In the genomic region with DNA sequence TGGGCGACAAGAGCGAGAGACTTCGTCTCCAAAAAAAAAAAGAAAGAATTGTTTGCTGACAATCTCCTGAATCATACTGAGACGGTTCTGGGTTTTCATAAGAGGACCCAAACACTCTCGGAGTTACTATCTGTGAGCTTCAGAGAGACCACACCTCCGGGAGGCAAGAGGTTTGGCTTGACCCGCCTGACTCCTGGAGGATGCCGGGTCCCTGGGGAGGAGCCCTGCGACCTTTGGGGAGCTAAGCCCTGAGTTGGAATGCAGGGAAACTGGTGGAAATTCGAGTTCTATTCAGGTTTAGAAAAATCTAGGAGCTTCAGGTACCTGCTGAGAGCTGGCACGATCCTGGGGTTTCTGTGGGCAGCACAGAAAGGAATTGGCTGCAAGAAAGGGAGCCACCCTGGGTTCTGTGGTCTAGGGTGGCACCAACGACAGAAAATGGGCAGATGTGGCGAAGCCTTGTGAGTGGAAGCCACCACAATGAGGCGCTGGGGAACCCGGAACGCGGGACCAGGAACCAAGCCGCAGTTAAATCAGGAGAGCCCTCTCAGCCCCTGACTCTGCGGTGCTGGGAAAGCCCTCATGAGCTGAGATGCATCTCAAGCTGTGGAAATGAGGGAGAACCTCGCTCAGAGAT, we compare ENCODE assay signal across 8 cellular contexts. TPM values are rescaled to one million over a fixed set of nuclear protein-coding genes. Genes with fewer than 3 reads are reported as not detected.
A peak's percentile ranks its signal among the peaks of the same experiment; 100 is the strongest.
DNase-seq lines count a peak whose midpoint lies in the region; ATAC-seq and TF ChIP-seq lines count a peak whose summit lies in the region.
"Had no signal": no experiment of that assay in that cellular context is flagged by ENCODE, and none has a peak within 500 bp of the region (broad histone marks: within the 10 kb centered on the region; RNA-seq: fewer than 3 reads in every experiment).

No MANE protein-coding gene starts in this region.

- H4K20me1 ChIP-seq in MM.1S (ENCODE audit: insufficient read depth, low read length): no peaks in the 10 kb centered on the region

- H3K36me3 ChIP-seq in GM06990 (ENCODE audit: control insufficient read depth, insufficient read depth, low read length) (no peaks in the 10 kb centered on the region), MM.1S (replicated peaks; ENCODE audit: insufficient read depth, low read length) (no peaks in the 10 kb centered on the region)
- H3K36me3 ChIP-seq: stomach had no signal

- no peak overlapping the region for H3K27ac Mint-ChIP-seq in activated T-cell treated with anti-CD3 and anti-CD28 coated beads, Interleukin-2, amount 50 U/mL, for 24 hours
- peak overlapping the region in 1 of 6 donors; percentile 32 for H3K27ac Mint-ChIP-seq in naive B cell

- H3K79me2 ChIP-seq in MM.1S (ENCODE audit: low read length): no peaks in the 10 kb centered on the region

- H3K4me1 Mint-ChIP-seq in activated T-cell treated with anti-CD3 and anti-CD28 coated beads, Interleukin-2, amount 50 U/mL, for 24 hours (ENCODE audit: low read depth): peaks cover 15% of the 10 kb centered on the region
- H3K4me1 Mint-ChIP-seq in naive B cell: peaks cover 9 to 18% (median 10%) of the 10 kb centered on the region in 3 donors

- TF ChIP-seq CTCF in GM06990 (IDR thresholded peaks at IDR 0.05; ENCODE audit: insufficient read depth, low read length, poor library complexity, severe bottlenecking) (no peak), MM.1S (IDR thresholded peaks at IDR 0.05; ENCODE audit: low read length) (peak; percentile 22; the same call in 1 of the 2 replicates)

- H3K4me3 ChIP-seq in GM06990 (replicated peaks; ENCODE audit: low read depth, low read length) (peak overlapping the region; percentile 16; the same call in 1 of the 2 replicates), MM.1S (ENCODE audit: low read length) (peak overlapping the region; percentile 49)

- no peaks in the 10 kb centered on the region for H3F3A ChIP-seq in MM.1S (ENCODE audit: insufficient read depth, low read length)

- H2AFZ ChIP-seq in MM.1S (ENCODE audit: low read length): peak overlapping the region; percentile 85

- no peaks in the 10 kb centered on the region for H3K9me3 Mint-ChIP-seq in activated T-cell treated with anti-CD3 and anti-CD28 coated beads, Interleukin-2, amount 50 U/mL, for 24 hours
- H3K9me3 Mint-ChIP-seq in naive B cell: no peaks in the 10 kb centered on the region

- no peaks in the 10 kb centered on the region for H3K36me3 Mint-ChIP-seq in activated T-cell treated with anti-CD3 and anti-CD28 coated beads, Interleukin-2, amount 50 U/mL, for 24 hours (ENCODE audit: low read depth)
- H3K36me3 Mint-ChIP-seq in naive B cell: no peaks in the 10 kb centered on the region

- peaks cover 34% of the 10 kb centered on the region for H3K27me3 Mint-ChIP-seq in activated T-cell treated with anti-CD3 and anti-CD28 coated beads, Interleukin-2, amount 50 U/mL, for 24 hours
- H3K27me3 Mint-ChIP-seq in naive B cell: peaks cover 15 to 29% (median 20%) of the 10 kb centered on the region in 3 donors

- peak overlapping the region; percentile 79 for H3K4me3 Mint-ChIP-seq in activated T-cell treated with anti-CD3 and anti-CD28 coated beads, Interleukin-2, amount 50 U/mL, for 24 hours
- H3K4me3 Mint-ChIP-seq in naive B cell: peak overlapping the region in 5 of 8 donors; percentile 19 to 67 (median 49)

- H3K27me3 ChIP-seq in GM06990 (replicated peaks; ENCODE audit: control insufficient read depth, insufficient read depth, low read length): no peaks in the 10 kb centered on the region
- no peaks in the 10 kb centered on the region for H3K27me3 ChIP-seq in MM.1S (replicated peaks; ENCODE audit: insufficient read depth, low read length)

- H3K4me1 ChIP-seq in MM.1S (ENCODE audit: low read length): peaks cover 15% of the 10 kb centered on the region

- H3K9me3 ChIP-seq in MM.1S (replicated peaks; ENCODE audit: insufficient read depth, low read length): no peaks in the 10 kb centered on the region
- H3K9me3 ChIP-seq: stomach had no signal

- no peak overlapping the region for H3K27ac ChIP-seq in MM.1S (ENCODE audit: low read length)
- H3K27ac ChIP-seq: stomach had no signal

- ATAC-seq in naive B cell (ENCODE audit: low read depth in 2 of 2) (no peak), HG03354 (IDR thresholded peaks at IDR 0.05; ENCODE audit: poor library complexity, severe bottlenecking, unreplicated experiment) (no peak), GM21447 (IDR thresholded peaks at IDR 0.05; ENCODE audit: unreplicated experiment) (no peak), GM21529 (IDR thresholded peaks at IDR 0.05; ENCODE audit: unreplicated experiment) (no peak)

- H3K9ac ChIP-seq in MM.1S (ENCODE audit: low read length): no peak overlapping the region; the same call in 1 of the 2 replicates

- H3K9me2 ChIP-seq in MM.1S (replicated peaks; ENCODE audit: insufficient read depth, low read length): no peaks in the 10 kb centered on the region

- DNase-seq in GM06990 (ENCODE audit: extremely low read depth, insufficient read length) (no peak), MM.1S (peak; percentile 24), naive B cell (no peak)
- DNase-seq in activated T-cell treated with anti-CD3 and anti-CD28 coated beads, Interleukin-2, amount 50 U/mL, for 24 hours: no peak

- H3K4me2 ChIP-seq in MM.1S (ENCODE audit: low read depth, low read length): peak overlapping the region; percentile 72

RNA-seq across cellular contexts. Expression of gene GATAD1, which starts 21.9 kb away (rescaled TPM):
- 10 to 100 TPM; 13.7 to 21.6 (median 15.1) TPM for polyA plus RNA-seq in naive B cell (ENCODE audit: low read depth in 6 of 6)

RNA-seq across cellular contexts. Expression of gene ERVW-1, which starts 52.3 kb away (rescaled TPM):
- polyA plus RNA-seq in naive B cell (ENCODE audit: low read depth in 6 of 6): under 1 TPM in 2 of 6 donors, not detected in 4; 0.11 to 0.31 TPM
- polyA plus RNA-seq: stomach had no signal
